In genomic region chr4:88756149-88756548, GRCh38 we compare ENCODE assay signal across 21 cellular contexts.
"Had no signal": no experiment of that assay in that cellular context is flagged by ENCODE, and none has a peak within 500 bp of the region (broad histone marks: within the 10 kb centered on the region; RNA-seq: fewer than 3 reads in every experiment).

No MANE protein-coding gene starts in this region.

- H3K4me1 ChIP-seq: colonic mucosa, foreskin keratinocyte had no signal

- H3K9me3 ChIP-seq: colonic mucosa, heart left ventricle had no signal

- H2AFZ ChIP-seq: neural progenitor cell had no signal

- ATAC-seq: activated CD4-positive, alpha-beta T cell treated with anti-CD3 and anti-CD28 coated beads for 36 hours; activated naive CD4-positive, alpha-beta T cell treated with anti-CD3 and anti-CD28 coated beads, Interleukin-2, amount 50 U/mL, for 72 hours; activated T-cell treated with anti-CD3 and anti-CD28 coated beads, Interleukin-2, amount 50 U/mL, for 72 hours; foreskin keratinocyte; heart left ventricle; left cardiac atrium had no signal

- H3K4me2 ChIP-seq: neural progenitor cell had no signal

- H3K4me3 ChIP-seq: colonic mucosa, heart left ventricle, lung, neural progenitor cell, skin epidermis had no signal

- H3K36me3 ChIP-seq: colonic mucosa, neural progenitor cell had no signal

- H3K9ac ChIP-seq: neural progenitor cell had no signal

- DNase-seq: activated CD4-positive, alpha-beta memory T cell treated with anti-CD3 and anti-CD28 coated beads for 36 hours; activated CD4-positive, alpha-beta T cell treated with anti-CD3 and anti-CD28 coated beads for 36 hours; activated gamma-delta T cell; activated T-cell treated with anti-CD3 and anti-CD28 coated beads, Interleukin-2, amount 50 U/mL, for 72 hours; colonic mucosa; effector CD8-positive, alpha-beta T cell; heart left ventricle; immature natural killer cell; left cardiac atrium; stimulated activated CD4-positive, alpha-beta T cell treated with anti-CD3 and anti-CD28 coated beads, Interleukin-15, amount 100 ng/mL, for 24 hours; stimulated activated CD4-positive, alpha-beta T cell treated with anti-CD3 and anti-CD28 coated beads, Interleukin-4, amount 100 ng/mL, for 1 hour; stimulated activated naive CD4-positive, alpha-beta T cell; substantia nigra; T-helper 1 cell; T1000; trophoblast cell had no signal

- H3K27ac ChIP-seq: colonic mucosa, foreskin keratinocyte, heart left ventricle, neural progenitor cell, skin epidermis had no signal

- H3K27me3 ChIP-seq: colonic mucosa, foreskin keratinocyte, heart left ventricle, neural progenitor cell had no signal
